ENCODE assay signal across 1 cellular context in genomic region chr12:19574606-19575005, GRCh38.
TF ChIP-seq lines count a peak whose summit lies in the region.

No MANE protein-coding gene starts in this region.

TF ChIP-seq in GM23338, 12 proteins besides CTCF, POLR2A, EP300 and RAD21 (continued from another document):
- TF ChIP-seq ZNF462 (CRISPR knock-in tag; IDR thresholded peaks at IDR 0.05): no peak
- no peak for TF ChIP-seq ZNF331 (CRISPR knock-in tag; IDR thresholded peaks at IDR 0.05; ENCODE audit: low read depth)
- TF ChIP-seq, protein P1, sequence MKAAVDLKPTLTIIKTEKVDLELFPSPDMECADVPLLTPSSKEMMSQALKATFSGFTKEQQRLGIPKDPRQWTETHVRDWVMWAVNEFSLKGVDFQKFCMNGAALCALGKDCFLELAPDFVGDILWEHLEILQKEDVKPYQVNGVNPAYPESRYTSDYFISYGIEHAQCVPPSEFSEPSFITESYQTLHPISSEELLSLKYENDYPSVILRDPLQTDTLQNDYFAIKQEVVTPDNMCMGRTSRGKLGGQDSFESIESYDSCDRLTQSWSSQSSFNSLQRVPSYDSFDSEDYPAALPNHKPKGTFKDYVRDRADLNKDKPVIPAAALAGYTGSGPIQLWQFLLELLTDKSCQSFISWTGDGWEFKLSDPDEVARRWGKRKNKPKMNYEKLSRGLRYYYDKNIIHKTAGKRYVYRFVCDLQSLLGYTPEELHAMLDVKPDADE (IDR thresholded peaks at IDR 0.05): no peak
- TF ChIP-seq EZH2phosphoT487 (IDR thresholded peaks at IDR 0.05; ENCODE audit: unreplicated experiment): no peak
- no peak for TF ChIP-seq CREB1 (CRISPR knock-in tag; IDR thresholded peaks at IDR 0.05; ENCODE audit: low read depth)
- TF ChIP-seq, protein P2, sequence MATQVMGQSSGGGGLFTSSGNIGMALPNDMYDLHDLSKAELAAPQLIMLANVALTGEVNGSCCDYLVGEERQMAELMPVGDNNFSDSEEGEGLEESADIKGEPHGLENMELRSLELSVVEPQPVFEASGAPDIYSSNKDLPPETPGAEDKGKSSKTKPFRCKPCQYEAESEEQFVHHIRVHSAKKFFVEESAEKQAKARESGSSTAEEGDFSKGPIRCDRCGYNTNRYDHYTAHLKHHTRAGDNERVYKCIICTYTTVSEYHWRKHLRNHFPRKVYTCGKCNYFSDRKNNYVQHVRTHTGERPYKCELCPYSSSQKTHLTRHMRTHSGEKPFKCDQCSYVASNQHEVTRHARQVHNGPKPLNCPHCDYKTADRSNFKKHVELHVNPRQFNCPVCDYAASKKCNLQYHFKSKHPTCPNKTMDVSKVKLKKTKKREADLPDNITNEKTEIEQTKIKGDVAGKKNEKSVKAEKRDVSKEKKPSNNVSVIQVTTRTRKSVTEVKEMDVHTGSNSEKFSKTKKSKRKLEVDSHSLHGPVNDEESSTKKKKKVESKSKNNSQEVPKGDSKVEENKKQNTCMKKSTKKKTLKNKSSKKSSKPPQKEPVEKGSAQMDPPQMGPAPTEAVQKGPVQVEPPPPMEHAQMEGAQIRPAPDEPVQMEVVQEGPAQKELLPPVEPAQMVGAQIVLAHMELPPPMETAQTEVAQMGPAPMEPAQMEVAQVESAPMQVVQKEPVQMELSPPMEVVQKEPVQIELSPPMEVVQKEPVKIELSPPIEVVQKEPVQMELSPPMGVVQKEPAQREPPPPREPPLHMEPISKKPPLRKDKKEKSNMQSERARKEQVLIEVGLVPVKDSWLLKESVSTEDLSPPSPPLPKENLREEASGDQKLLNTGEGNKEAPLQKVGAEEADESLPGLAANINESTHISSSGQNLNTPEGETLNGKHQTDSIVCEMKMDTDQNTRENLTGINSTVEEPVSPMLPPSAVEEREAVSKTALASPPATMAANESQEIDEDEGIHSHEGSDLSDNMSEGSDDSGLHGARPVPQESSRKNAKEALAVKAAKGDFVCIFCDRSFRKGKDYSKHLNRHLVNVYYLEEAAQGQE (IDR thresholded peaks at IDR 0.05; ENCODE audit: unreplicated experiment): no peak
- no peak for TF ChIP-seq NANOG (IDR thresholded peaks at IDR 0.05; ENCODE audit: borderline replicate concordance)
